Comparison of ENCODE assay signal across 8 cellular contexts in the genomic region with DNA sequence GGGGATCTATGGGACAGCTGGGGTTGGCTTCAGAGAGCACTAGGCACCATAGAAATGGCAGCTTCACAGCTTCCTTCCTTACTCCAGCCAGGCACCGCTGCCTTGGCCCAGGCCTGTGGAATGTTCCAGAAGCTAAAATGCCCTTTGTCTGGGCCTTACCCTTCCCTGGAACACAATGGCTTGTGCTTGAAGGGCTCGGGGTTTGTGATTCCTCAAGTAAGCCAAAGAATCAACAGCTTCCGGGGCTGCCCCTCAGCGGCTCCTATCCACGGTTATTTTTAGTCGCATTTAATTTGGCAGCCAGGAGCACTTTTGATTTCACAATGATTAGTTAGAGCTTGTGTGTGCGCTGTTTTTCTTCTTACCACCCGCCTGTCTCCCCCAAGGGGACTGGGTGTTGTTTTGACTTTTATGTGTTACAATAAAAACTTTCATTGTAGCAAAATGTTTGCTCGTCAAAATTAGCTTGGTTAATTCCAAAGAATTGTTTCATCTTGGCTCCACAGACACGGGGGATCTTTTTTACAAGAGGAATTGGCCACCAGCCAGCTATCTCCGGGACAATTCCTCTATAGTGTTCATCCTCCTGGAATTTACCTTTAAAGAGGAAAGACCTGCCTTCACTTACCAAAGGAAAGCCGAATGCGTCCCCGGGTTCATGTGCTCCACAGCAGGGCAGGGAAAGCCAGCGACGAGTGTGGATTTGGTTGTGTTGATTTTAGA.
DNase-seq lines count a peak whose midpoint lies in the region; ATAC-seq and TF ChIP-seq lines count a peak whose summit lies in the region.

No MANE protein-coding gene starts in this region.

- peaks cover 5% of the 10 kb centered on the region for H3K36me3 Mint-ChIP-seq in activated CD4-positive, alpha-beta T cell treated with anti-CD3 and anti-CD28 coated beads, Interleukin-2, amount 10 ng/mL, durations not matched to agents 7 days and 5 days (ENCODE audit: low read depth)
- H3K36me3 Mint-ChIP-seq in activated CD4-positive, alpha-beta T cell treated with anti-CD3 and anti-CD28 coated beads for 36 hours (ENCODE audit: low read depth): no peaks in the 10 kb centered on the region
- no peaks in the 10 kb centered on the region for H3K36me3 Mint-ChIP-seq in activated T-helper 17 cell treated with anti-CD3 and anti-CD28 coated beads, Interleukin-2, amount 50 U/mL, for 72 hours (ENCODE audit: low read depth)
- H3K36me3 Mint-ChIP-seq in immature natural killer cell: peaks cover 0 to 3% (median 0%) of the 10 kb centered on the region in 3 donors

- no peak for TF ChIP-seq POLR2A in upper lobe of left lung (IDR thresholded peaks at IDR 0.05)

- 53% methylated on average over 16 of the region's 16 CpGs for WGBS in hepatocyte (ENCODE audit: low lambda C conversion rate, missing lambda C conversion rate)
- WGBS in upper lobe of left lung, 2 donors: 38 to 41% methylated on average over 14 to 16 of the region's 16 CpGs

- H3K27me3 Mint-ChIP-seq in activated CD4-positive, alpha-beta T cell treated with anti-CD3 and anti-CD28 coated beads, Interleukin-2, amount 10 ng/mL, durations not matched to agents 7 days and 5 days: peaks cover 7% of the 10 kb centered on the region
- H3K27me3 Mint-ChIP-seq in activated CD4-positive, alpha-beta T cell treated with anti-CD3 and anti-CD28 coated beads for 36 hours: peaks cover 2% of the 10 kb centered on the region
- H3K27me3 Mint-ChIP-seq in activated T-helper 17 cell treated with anti-CD3 and anti-CD28 coated beads, Interleukin-2, amount 50 U/mL, for 72 hours: no peaks in the 10 kb centered on the region
- peaks cover 7 to 14% (median 8%) of the 10 kb centered on the region in 3 donors for H3K27me3 Mint-ChIP-seq in immature natural killer cell (ENCODE audit: low read depth in 3 of 3)

- no peaks in the 10 kb centered on the region for H3K9me3 ChIP-seq in hepatocyte (ENCODE audit: low read depth)
- no peaks in the 10 kb centered on the region for H3K9me3 ChIP-seq in upper lobe of left lung
- no peaks in the 10 kb centered on the region for H3K9me3 ChIP-seq in Karpas-422 (ENCODE audit: low read length)

- no peak overlapping the region for H3K9ac ChIP-seq in Karpas-422 (ENCODE audit: low read length)

- H3K79me2 ChIP-seq in hepatocyte (no peaks in the 10 kb centered on the region), Karpas-422 (ENCODE audit: low read length) (no peaks in the 10 kb centered on the region)

- DNase-seq in activated CD4-positive, alpha-beta T cell treated with anti-CD3 and anti-CD28 coated beads, Interleukin-2, amount 10 ng/mL, durations not matched to agents 7 days and 5 days: no peak
- DNase-seq in activated CD4-positive, alpha-beta T cell treated with anti-CD3 and anti-CD28 coated beads for 36 hours: no peak
- no peak for DNase-seq in hepatocyte (ENCODE audit: low spot score)
- peak in 1 of 2 donors; percentile 85 for DNase-seq in upper lobe of left lung
- DNase-seq in immature natural killer cell: no peak
- DNase-seq in Karpas-422: no peak

- intact Hi-C loops in activated CD4-positive, alpha-beta T cell treated with anti-CD3 and anti-CD28 coated beads for 36 hours (cut with DNase I, micrococcal nuclease): loop anchor here in 1 of 2 experiments (2.0 to 5.0 kb wide), 2 partner anchors 68 to 269 kb away; no protein-coding TSS in a partner anchor

- peaks cover 12% of the 10 kb centered on the region for H3K9me3 Mint-ChIP-seq in activated CD4-positive, alpha-beta T cell treated with anti-CD3 and anti-CD28 coated beads, Interleukin-2, amount 10 ng/mL, durations not matched to agents 7 days and 5 days
- H3K9me3 Mint-ChIP-seq in activated CD4-positive, alpha-beta T cell treated with anti-CD3 and anti-CD28 coated beads for 36 hours (ENCODE audit: low read depth): no peaks in the 10 kb centered on the region
- no peaks in the 10 kb centered on the region for H3K9me3 Mint-ChIP-seq in activated T-helper 17 cell treated with anti-CD3 and anti-CD28 coated beads, Interleukin-2, amount 50 U/mL, for 72 hours
- H3K9me3 Mint-ChIP-seq in immature natural killer cell: no peaks in the 10 kb centered on the region

- peak overlapping the region; percentile 91 for H3K27ac Mint-ChIP-seq in activated CD4-positive, alpha-beta T cell treated with anti-CD3 and anti-CD28 coated beads, Interleukin-2, amount 10 ng/mL, durations not matched to agents 7 days and 5 days
- H3K27ac Mint-ChIP-seq in activated CD4-positive, alpha-beta T cell treated with anti-CD3 and anti-CD28 coated beads for 36 hours: no peak overlapping the region
- peak overlapping the region; percentile 66 for H3K27ac Mint-ChIP-seq in activated T-helper 17 cell treated with anti-CD3 and anti-CD28 coated beads, Interleukin-2, amount 50 U/mL, for 72 hours
- H3K27ac Mint-ChIP-seq in immature natural killer cell: peak overlapping the region in 3 of 6 donors; percentile 51 to 80 (median 74)

- POLR2A ChIA-PET in activated CD4-positive, alpha-beta T cell treated with anti-CD3 and anti-CD28 coated beads, Interleukin-2, amount 10 ng/mL, durations not matched to agents 7 days and 5 days (lab: Charles Lee): interaction anchor here (0.6 to 0.8 kb wide), 2 partner anchors 46 to 451 kb away, joined by 3 read pairs; no protein-coding TSS in a partner anchor
- POLR2A ChIA-PET in activated CD4-positive, alpha-beta T cell treated with anti-CD3 and anti-CD28 coated beads for 36 hours (lab: Charles Lee): no interaction called here

- H4K20me1 ChIP-seq in hepatocyte (ENCODE audit: insufficient read depth, poor library complexity, severe bottlenecking) (no peaks in the 10 kb centered on the region), Karpas-422 (ENCODE audit: insufficient read depth, low read depth, low read length) (no peaks in the 10 kb centered on the region)

- H2AFZ ChIP-seq in hepatocyte (no peak overlapping the region), Karpas-422 (ENCODE audit: low read length) (no peak overlapping the region)

- CTCF ChIA-PET in activated CD4-positive, alpha-beta T cell treated with anti-CD3 and anti-CD28 coated beads, Interleukin-2, amount 10 ng/mL, durations not matched to agents 7 days and 5 days (lab: Charles Lee): interaction anchor here (0.9 to 1.5 kb wide), 7 partner anchors 9 to 562 kb away, joined by 3 to 5 read pairs (median 3); no protein-coding TSS in a partner anchor
- CTCF ChIA-PET in activated CD4-positive, alpha-beta T cell treated with anti-CD3 and anti-CD28 coated beads for 36 hours (lab: Charles Lee): interaction anchor here (0.8 to 1.0 kb wide), 2 partner anchors 447 to 548 kb away, joined by 3 read pairs; no protein-coding TSS in a partner anchor

- no peak overlapping the region for H3K4me3 Mint-ChIP-seq in activated CD4-positive, alpha-beta T cell treated with anti-CD3 and anti-CD28 coated beads, Interleukin-2, amount 10 ng/mL, durations not matched to agents 7 days and 5 days
- no peak overlapping the region for H3K4me3 Mint-ChIP-seq in activated CD4-positive, alpha-beta T cell treated with anti-CD3 and anti-CD28 coated beads for 36 hours
- peak overlapping the region; percentile 38 for H3K4me3 Mint-ChIP-seq in activated T-helper 17 cell treated with anti-CD3 and anti-CD28 coated beads, Interleukin-2, amount 50 U/mL, for 72 hours
- H3K4me3 Mint-ChIP-seq in immature natural killer cell: peak overlapping the region in 2 of 5 donors; percentile 27 to 69

- H3K4me3 ChIP-seq in hepatocyte (no peak overlapping the region), upper lobe of left lung (no peak overlapping the region), Karpas-422 (ENCODE audit: low read length) (no peak overlapping the region)

- H3K4me1 Mint-ChIP-seq in activated CD4-positive, alpha-beta T cell treated with anti-CD3 and anti-CD28 coated beads, Interleukin-2, amount 10 ng/mL, durations not matched to agents 7 days and 5 days: peaks cover 31% of the 10 kb centered on the region
- peaks cover 15% of the 10 kb centered on the region for H3K4me1 Mint-ChIP-seq in activated CD4-positive, alpha-beta T cell treated with anti-CD3 and anti-CD28 coated beads for 36 hours
- peaks cover 17% of the 10 kb centered on the region for H3K4me1 Mint-ChIP-seq in activated T-helper 17 cell treated with anti-CD3 and anti-CD28 coated beads, Interleukin-2, amount 50 U/mL, for 72 hours
- peaks cover 17 to 22% of the 10 kb centered on the region in 2 donors for H3K4me1 Mint-ChIP-seq in immature natural killer cell

- TF ChIP-seq CTCF in hepatocyte (IDR thresholded peaks at IDR 0.05; ENCODE audit: poor library complexity) (no peak), upper lobe of left lung (IDR thresholded peaks at IDR 0.05) (no peak)

- H3K27ac ChIP-seq in hepatocyte (no peak overlapping the region), upper lobe of left lung (peak overlapping the region; percentile 0 to 72 (median 50)), Karpas-422 (ENCODE audit: low read length) (no peak overlapping the region)

- H3K36me3 ChIP-seq in hepatocyte (replicated peaks; ENCODE audit: insufficient read depth, low read depth) (no peaks in the 10 kb centered on the region), upper lobe of left lung (no peaks in the 10 kb centered on the region), Karpas-422 (ENCODE audit: insufficient read depth, low read length) (no peaks in the 10 kb centered on the region)

- H3K9me2 ChIP-seq in hepatocyte (replicated peaks; ENCODE audit: insufficient read depth): no peaks in the 10 kb centered on the region
- no peaks in the 10 kb centered on the region for H3K9me2 ChIP-seq in Karpas-422 (replicated peaks; ENCODE audit: insufficient read depth, low read length)

- peak overlapping the region; percentile 29 for H3K4me2 ChIP-seq in hepatocyte
- H3K4me2 ChIP-seq in Karpas-422 (ENCODE audit: low read depth, low read length, poor library complexity, severe bottlenecking): no peak overlapping the region

- ATAC-seq in activated CD4-positive, alpha-beta T cell treated with anti-CD3 and anti-CD28 coated beads for 36 hours: no peak
- ATAC-seq in activated T-helper 17 cell treated with anti-CD3 and anti-CD28 coated beads, Interleukin-2, amount 50 U/mL, for 72 hours (replicated peaks): no peak
- ATAC-seq in upper lobe of left lung (ENCODE audit: low FRiP score in 2 of 2): peak; percentile 60 to 63
- no peak for ATAC-seq in GM21423 (IDR thresholded peaks at IDR 0.05; ENCODE audit: unreplicated experiment)

- H3K4me1 ChIP-seq in hepatocyte (ENCODE audit: insufficient read depth) (peaks cover 9% of the 10 kb centered on the region), upper lobe of left lung (peaks cover 19 to 26% (median 21%) of the 10 kb centered on the region in 4 donors), Karpas-422 (ENCODE audit: low read length) (peaks cover 30% of the 10 kb centered on the region)

- H3K27me3 ChIP-seq in hepatocyte (no peaks in the 10 kb centered on the region), upper lobe of left lung (no peaks in the 10 kb centered on the region), Karpas-422 (ENCODE audit: low read length) (0 out of 2 replicates have a peak, but pooled peaks cover 3% of the 10 kb centered on the region)

- no peak for TF ChIP-seq EP300 in upper lobe of left lung (IDR thresholded peaks at IDR 0.05)

Comparison
In these comparisons a context has a peak if more than half of its experiments do, and no peak if none do; other contexts are left out.
1. ATAC-seq: peak in upper lobe of left lung (2 of 2); none in activated CD4-positive, alpha-beta T cell treated with anti-CD3 and anti-CD28 coated beads for 36 hours (single experiment), activated T-helper 17 cell treated with anti-CD3 and anti-CD28 coated beads, Interleukin-2, amount 50 U/mL, for 72 hours (single experiment) and GM21423 (single experiment).
2. H3K27ac ChIP-seq: peak in upper lobe of left lung (4 of 4); none in hepatocyte (single experiment) and Karpas-422 (single experiment).